8 cellular contexts compared by ENCODE assay signal in the genomic region with DNA sequence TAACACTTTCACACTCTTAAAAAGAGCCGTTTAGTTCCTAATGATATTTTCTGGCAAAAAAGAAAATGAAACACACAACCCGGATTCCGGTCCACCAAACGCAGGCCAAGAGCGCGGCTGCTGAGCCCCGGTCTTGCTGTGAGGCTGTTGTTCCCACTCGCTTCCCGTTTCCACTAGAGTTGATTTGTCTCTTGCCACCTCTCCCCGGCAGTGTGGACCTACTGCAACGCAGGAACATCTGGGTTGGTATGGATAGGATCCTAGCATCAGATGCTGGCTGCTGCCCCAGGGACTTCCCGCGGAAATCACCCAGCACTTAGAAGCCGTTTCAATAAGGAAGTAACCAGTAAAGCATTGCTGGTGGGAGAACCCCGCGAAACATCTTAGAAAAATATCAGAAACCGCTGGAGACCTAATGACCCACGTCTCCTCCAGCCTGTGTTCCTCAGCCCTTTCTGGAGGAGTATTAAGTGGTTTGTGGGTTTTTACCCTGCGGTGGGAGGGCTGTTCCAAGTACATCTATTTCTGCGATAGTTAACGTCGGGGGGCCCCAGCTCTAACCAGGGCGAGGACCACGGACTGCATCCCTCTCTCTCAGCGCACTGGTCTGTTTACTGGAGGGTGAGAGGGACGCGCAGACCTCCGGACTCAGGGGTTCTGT. TPM values are rescaled to one million over a fixed set of nuclear protein-coding genes. Genes with fewer than 3 reads are reported as not detected.
DNase-seq lines count a peak whose midpoint lies in the region; ATAC-seq and TF ChIP-seq lines count a peak whose summit lies in the region.

No MANE protein-coding gene starts in this region.

- no peaks in the 10 kb centered on the region for H3K79me2 ChIP-seq in hepatocyte

- H3K27ac ChIP-seq in RWPE1 (peak overlapping the region; percentile 24), hepatocyte (no peak overlapping the region)

- no peaks in the 10 kb centered on the region for H3K36me3 ChIP-seq in hepatocyte (replicated peaks; ENCODE audit: insufficient read depth, low read depth)

- H3K9me3 Mint-ChIP-seq in activated naive CD8-positive, alpha-beta T cell (ENCODE audit: low read depth) = no peaks in the 10 kb centered on the region

- peaks cover 62% of the 10 kb centered on the region for H3K4me1 Mint-ChIP-seq in activated naive CD8-positive, alpha-beta T cell (ENCODE audit: low read depth)

- peak; percentile 69 for DNase-seq in NK-92 treated with Interleukin-12 subunit alpha and Interleukin-12 subunit beta, amount 100 ng/mL, for 24 hours (lab: John Stamatoyannopoulos, UW)
- DNase-seq in NK-92 (lab: John Stamatoyannopoulos, UW; ENCODE audit: unreplicated experiment) (no peak), RWPE1 (ENCODE audit: low spot score) (peak; percentile 10), hepatocyte (ENCODE audit: low spot score) (no peak), skeletal muscle cell (ENCODE audit: low read depth) (no peak), ecto neural progenitor cell (ENCODE audit: low spot score) (no peak)

- no peaks in the 10 kb centered on the region for H4K20me1 ChIP-seq in hepatocyte (ENCODE audit: insufficient read depth, poor library complexity, severe bottlenecking)

- ATAC-seq in HG03060 (IDR thresholded peaks at IDR 0.05; ENCODE audit: low read depth, unreplicated experiment) = peak; percentile 45

- no peak overlapping the region for H2AFZ ChIP-seq in hepatocyte

- H3K9me3 ChIP-seq in hepatocyte (ENCODE audit: low read depth) = no peaks in the 10 kb centered on the region

- peaks cover 98% of the 10 kb centered on the region for H3K27me3 ChIP-seq in hepatocyte

- no peaks in the 10 kb centered on the region for H3K4me1 ChIP-seq in hepatocyte (ENCODE audit: insufficient read depth)

- CTCF ChIA-PET in RWPE1 (lab: Yijun Ruan, JAX) = interaction anchor here (0.6 kb wide), 1 partner anchor 17 kb away, joined by 3 read pairs; no protein-coding TSS in a partner anchor

- POLR2A ChIA-PET in RWPE1 (lab: Yijun Ruan, JAX; ENCODE audit: low non-redundant PET) = no interaction called here

- H3K27me3 Mint-ChIP-seq in activated naive CD8-positive, alpha-beta T cell = no peaks in the 10 kb centered on the region

- peak overlapping the region; percentile 99 for H3K27ac Mint-ChIP-seq in activated naive CD8-positive, alpha-beta T cell

- TF ChIP-seq CTCF in RWPE1 (conservative IDR thresholded peaks at IDR 0.05; ENCODE audit: low read depth) = no peak
- TF ChIP-seq CTCF in hepatocyte (IDR thresholded peaks at IDR 0.05; ENCODE audit: poor library complexity) = no peak

- peak overlapping the region; percentile 93 for H3K4me2 ChIP-seq in hepatocyte

- peak overlapping the region; percentile 97 for H3K4me3 Mint-ChIP-seq in activated naive CD8-positive, alpha-beta T cell

- WGBS in hepatocyte (ENCODE audit: low lambda C conversion rate, missing lambda C conversion rate) = 18% methylated on average over 28 of the region's 28 CpGs

- H3K36me3 Mint-ChIP-seq in activated naive CD8-positive, alpha-beta T cell = peaks cover 11% of the 10 kb centered on the region

- H3K9me2 ChIP-seq in hepatocyte (replicated peaks; ENCODE audit: insufficient read depth) = no peaks in the 10 kb centered on the region

- H3K4me3 ChIP-seq in hepatocyte = peak overlapping the region; percentile 36
- peak overlapping the region; percentile 71 for H3K4me3 ChIP-seq in skeletal muscle cell (ENCODE audit: low read depth, low read length)

RNA-seq across cellular contexts. Expression of gene DOCK10, which starts 0.9 kb away (rescaled TPM):
- 3.2 and 8.0 TPM in 2 replicates for total RNA-seq in hepatocyte
- 0.07 and 1.1 TPM in 2 replicates for polyA plus RNA-seq in hepatocyte

Comparison
In these comparisons a context has a peak if more than half of its experiments do, and no peak if none do; other contexts are left out.
1. DNase-seq: peak in NK-92 treated with Interleukin-12 subunit alpha and Interleukin-12 subunit beta, amount 100 ng/mL, for 24 hours (single experiment) and RWPE1 (single experiment); none in NK-92 (single experiment), hepatocyte (single experiment), skeletal muscle cell (single experiment) and ecto neural progenitor cell (single experiment).